Comparison of ENCODE assay signal across 23 cellular contexts in the genomic region with DNA sequence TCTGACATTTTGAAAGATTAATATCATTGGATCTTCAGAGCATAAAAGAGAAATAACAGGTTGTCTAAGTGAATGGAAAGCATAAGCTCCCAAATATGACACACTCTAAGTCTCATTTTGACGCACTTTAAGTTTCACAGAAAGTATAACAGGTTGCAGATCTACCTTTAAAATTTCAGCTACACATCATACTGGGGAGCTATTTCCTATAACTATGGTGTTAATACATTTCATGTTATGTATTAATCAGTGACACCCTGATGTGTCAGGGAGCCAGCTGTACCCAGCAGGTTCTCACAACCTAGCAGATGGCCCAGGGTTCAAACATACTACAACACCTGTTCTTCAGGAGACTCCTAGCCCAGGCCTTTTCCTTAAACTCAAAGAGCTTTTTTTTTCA. TPM values are rescaled to one million over a fixed set of nuclear protein-coding genes. Genes with fewer than 3 reads are reported as not detected.
DNase-seq lines count a peak whose midpoint lies in the region; ATAC-seq and TF ChIP-seq lines count a peak whose summit lies in the region.
"Had no signal": no experiment of that assay in that cellular context is flagged by ENCODE, and none has a peak within 500 bp of the region (broad histone marks: within the 10 kb centered on the region; RNA-seq: fewer than 3 reads in every experiment).

No MANE protein-coding gene starts in this region.

- H3K9me3 ChIP-seq in esophagus muscularis mucosa (no peaks in the 10 kb centered on the region), left ventricle myocardium inferior (replicated peaks) (no peaks in the 10 kb centered on the region)
- H3K9me3 ChIP-seq: gastrocnemius medialis, lower lobe of right lung, right lobe of liver had no signal

- ATAC-seq in GM21423 (IDR thresholded peaks at IDR 0.05; ENCODE audit: unreplicated experiment) (no peak), GM18858 (IDR thresholded peaks at IDR 0.05; ENCODE audit: unreplicated experiment) (no peak)
- ATAC-seq: gastrocnemius medialis, HCT116, lower lobe of right lung, right lobe of liver had no signal

- TF ChIP-seq POLR2A in esophagus muscularis mucosa (IDR thresholded peaks at IDR 0.05; ENCODE audit: low read depth), result no peak

- TF ChIP-seq EP300 in esophagus muscularis mucosa (IDR thresholded peaks at IDR 0.05), result no peak

- H3K36me3 ChIP-seq in esophagus muscularis mucosa (no peaks in the 10 kb centered on the region), left ventricle myocardium inferior (no peaks in the 10 kb centered on the region)
- H3K36me3 ChIP-seq: brain microvascular endothelial cell, gastrocnemius medialis, lower lobe of right lung, neural progenitor cell, right lobe of liver had no signal

- 84% methylated on average over 1 of the region's 1 CpG for WGBS in esophagus muscularis mucosa

- no peak overlapping the region for H3K4me3 ChIP-seq in GM12865 (ENCODE audit: low read depth, low read length)
- H3K4me3 ChIP-seq in esophagus muscularis mucosa, result no peak overlapping the region
- H3K4me3 ChIP-seq in left ventricle myocardium inferior, result no peak overlapping the region
- H3K4me3 ChIP-seq: gastrocnemius medialis, lower lobe of right lung, neural progenitor cell, right lobe of liver had no signal

- H3K27ac ChIP-seq in esophagus muscularis mucosa (replicated peaks in 1 of 4), result no peak overlapping the region
- H3K27ac ChIP-seq in left ventricle myocardium inferior (replicated peaks), result no peak overlapping the region
- H3K27ac ChIP-seq: brain microvascular endothelial cell, gastrocnemius medialis, lower lobe of right lung, neural progenitor cell, right lobe of liver, RWPE1 had no signal

- no peak for TF ChIP-seq CTCF in GM12865 (IDR thresholded peaks at IDR 0.05; ENCODE audit: insufficient read depth, low read depth, low read length, missing control alignments)
- no peak for TF ChIP-seq CTCF in esophagus muscularis mucosa (IDR thresholded peaks at IDR 0.05)
- TF ChIP-seq CTCF in left ventricle myocardium inferior (IDR thresholded peaks at IDR 0.05; ENCODE audit: borderline replicate concordance), result no peak

- H3K4me1 ChIP-seq in esophagus muscularis mucosa (no peaks in the 10 kb centered on the region), left ventricle myocardium inferior (no peaks in the 10 kb centered on the region)
- H3K4me1 ChIP-seq: gastrocnemius medialis, lower lobe of right lung, right lobe of liver had no signal

- H3K27me3 ChIP-seq in esophagus muscularis mucosa, result peaks cover 0 to 10% (median 0%) of the 10 kb centered on the region in 4 donors
- H3K27me3 ChIP-seq in left ventricle myocardium inferior (ENCODE audit: low read depth), result peaks cover 8% of the 10 kb centered on the region
- H3K27me3 ChIP-seq: gastrocnemius medialis, neural progenitor cell, right lobe of liver had no signal

- intact Hi-C loops in esophagus muscularis mucosa (cut with DNase I), result no loop called here
- intact Hi-C loops in left ventricle myocardium inferior (cut with micrococcal nuclease), result no loop called here

- DNase-seq in GM12865 (ENCODE audit: low read depth) (peak; percentile 9), NCI-H1694 (lab: John Stamatoyannopoulos, UW) (peak; percentile 68), NCI-H345 treated with DMSO at 0.1 percent for 48 hours (lab: John Stamatoyannopoulos, UW; ENCODE audit: unreplicated experiment) (peak; percentile 45), SHP77 treated with DMSO at 0.1 percent for 48 hours (lab: John Stamatoyannopoulos, UW) (peak; percentile 94), esophagus muscularis mucosa (ENCODE audit: extremely low spot score) (no peak), left ventricle myocardium inferior (no peak)
- DNase-seq: activated B cell treated with CpG ODN at 0.5 μM for 24 hours; activated CD4-positive, alpha-beta T cell treated with anti-CD3 and anti-CD28 coated beads, Interleukin-2, amount 50 U/mL, for 48 hours; activated gamma-delta T cell treated with Interleukin-2 at 50 U/mL for 16 hours; activated T-cell treated with anti-CD3 and anti-CD28 coated beads for 4 hours; brain microvascular endothelial cell; CD4-positive, alpha-beta memory T cell; effector CD8-positive, alpha-beta T cell; gastrocnemius medialis; lower lobe of right lung; posterior cingulate gyrus; right lobe of liver; trophoblast cell had no signal

RNA-seq across cellular contexts. Expression of gene TMX1, which starts 31.1 kb away (rescaled TPM):
- total RNA-seq in esophagus muscularis mucosa (10 to 100 TPM; 17.6 to 24.1 (median 22.6) TPM), left ventricle myocardium inferior (8.6 TPM)

Comparison
In these comparisons a context has a peak if more than half of its experiments do, and no peak if none do; other contexts are left out.
1. DNase-seq: peak in GM12865 (single experiment), NCI-H1694 (single experiment), NCI-H345 treated with DMSO at 0.1 percent for 48 hours (single experiment) and SHP77 treated with DMSO at 0.1 percent for 48 hours (single experiment); none in esophagus muscularis mucosa (single experiment) and left ventricle myocardium inferior (single experiment).